In the genomic region with DNA sequence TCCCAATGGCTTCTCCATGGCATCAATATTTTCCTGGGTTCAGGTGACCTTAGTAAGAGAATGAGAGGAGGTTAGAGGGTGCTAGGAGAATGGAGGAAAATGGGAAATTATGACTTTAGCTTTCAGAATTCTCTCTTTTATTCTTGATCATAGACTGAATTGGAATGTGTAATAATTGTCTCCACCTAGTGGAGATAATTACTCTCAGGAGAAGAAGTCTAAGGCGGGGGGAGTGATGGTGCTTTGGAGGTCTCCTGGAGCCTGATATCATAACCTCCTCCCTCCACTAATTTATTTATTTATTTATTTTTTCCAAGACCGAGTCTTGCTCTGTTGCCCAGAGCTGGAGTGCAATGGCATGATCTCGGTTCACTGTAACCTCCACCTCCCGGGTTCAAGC, we compare ENCODE assay signal across 17 cellular contexts.
DNase-seq lines count a peak whose midpoint lies in the region; ATAC-seq and TF ChIP-seq lines count a peak whose summit lies in the region.
"Had no signal": no experiment of that assay in that cellular context is flagged by ENCODE, and none has a peak within 500 bp of the region (broad histone marks: within the 10 kb centered on the region; RNA-seq: fewer than 3 reads in every experiment).

No MANE protein-coding gene starts in this region.

- in situ Hi-C loops in GM23248 (cut with MboI), result no loop called here

- H3K4me2 ChIP-seq in GM23248 (ENCODE audit: unreplicated experiment), result no peak overlapping the region
- H3K4me2 ChIP-seq: BLaER1 had no signal

- no peaks in the 10 kb centered on the region for H3K79me2 ChIP-seq in GM23248 (ENCODE audit: insufficient read depth)

- DNase-seq in AG08395 (ENCODE audit: low spot score) (peak; percentile 13), GM23248 (peak; percentile 30), amniotic stem cell (lab: John Stamatoyannopoulos, UW) (peak; percentile 2), fibroblast of the aortic adventitia (ENCODE audit: low read depth) (peak; percentile 22), Kasumi-1 (lab: John Stamatoyannopoulos, UW) (no peak)
- no peak for DNase-seq in stimulated activated CD4-positive, alpha-beta T cell treated with anti-CD3 and anti-CD28 coated beads, Interleukin-12 subunit alpha, Interleukin-12 subunit beta, amount 100 ng/mL, for 4 hours
- DNase-seq: activated CD8-positive, alpha-beta memory T cell treated with anti-CD3 and anti-CD28 coated beads for 24 hours; aorta; GOT3; mammary epithelial cell; naive thymus-derived CD8-positive, alpha-beta T cell; NCI-H2029 treated with DMSO at 0.1 percent for 48 hours; NCI-H510A treated with DMSO at 0.1 percent for 48 hours; Peyer's patch had no signal

- no peaks in the 10 kb centered on the region for H3K9me2 ChIP-seq in GM23248 (ENCODE audit: insufficient read depth)

- H3K4me1 ChIP-seq in GM23248 (ENCODE audit: insufficient read depth), result peaks cover 4% of the 10 kb centered on the region; the same call in 1 of the 2 replicates
- H3K4me1 ChIP-seq: BLaER1, Peyer's patch had no signal

- no peaks in the 10 kb centered on the region for H3K36me3 ChIP-seq in GM23248 (ENCODE audit: low read depth)
- H3K36me3 ChIP-seq: BLaER1, Peyer's patch had no signal

- H4K20me1 ChIP-seq in GM23248 (ENCODE audit: insufficient read depth), result no peaks in the 10 kb centered on the region
- H4K20me1 ChIP-seq: BLaER1 had no signal

- 77 to 91% methylated on average over 4 of the region's 4 CpGs for WGBS in GM23248 (ENCODE audit: low coverage in 1 of 2, low lambda C conversion rate in 2 of 2, missing lambda C conversion rate in 2 of 2), 2 experiments

- ATAC-seq in HG03280 (IDR thresholded peaks at IDR 0.05; ENCODE audit: unreplicated experiment) (no peak), GM18868 (IDR thresholded peaks at IDR 0.05; ENCODE audit: unreplicated experiment) (no peak)
- ATAC-seq: naive thymus-derived CD8-positive, alpha-beta T cell had no signal

- no peak overlapping the region for H2AFZ ChIP-seq in GM23248

- no peaks in the 10 kb centered on the region for H3F3A ChIP-seq in GM23248 (ENCODE audit: insufficient read depth)

- H3K9ac ChIP-seq in GM23248, result no peak overlapping the region
- H3K9ac ChIP-seq: BLaER1 had no signal

- H3K4me3 ChIP-seq in GM23248 (no peak overlapping the region), fibroblast of the aortic adventitia (ENCODE audit: low read depth, low read length) (no peak overlapping the region)
- H3K4me3 ChIP-seq: BLaER1, Peyer's patch had no signal

- peak; percentile 35 for TF ChIP-seq CTCF in fibroblast of the aortic adventitia (IDR thresholded peaks at IDR 0.05; ENCODE audit: insufficient read depth, low read length)

- H3K27ac ChIP-seq in GM23248, result no peak overlapping the region
- H3K27ac ChIP-seq: BLaER1, Peyer's patch had no signal

- H3K27me3 ChIP-seq in GM23248 (replicated peaks; ENCODE audit: insufficient read depth), result no peaks in the 10 kb centered on the region
- H3K27me3 ChIP-seq: BLaER1, Peyer's patch had no signal

- no peaks in the 10 kb centered on the region for H3K9me3 ChIP-seq in GM23248 (ENCODE audit: low read depth)
- H3K9me3 ChIP-seq: BLaER1, Peyer's patch had no signal

Comparison
In these comparisons a context has a peak if more than half of its experiments do, and no peak if none do; other contexts are left out.
1. DNase-seq: peak in AG08395 (single experiment), GM23248 (single experiment), amniotic stem cell (single experiment) and fibroblast of the aortic adventitia (single experiment); none in stimulated activated CD4-positive, alpha-beta T cell treated with anti-CD3 and anti-CD28 coated beads, Interleukin-12 subunit alpha, Interleukin-12 subunit beta, amount 100 ng/mL, for 4 hours (single experiment) and Kasumi-1 (0 of 2).